25 cellular contexts compared by ENCODE assay signal in genomic region chr7:124857672-124858235, GRCh38.
"Had no signal": no experiment of that assay in that cellular context is flagged by ENCODE, and none has a peak within 500 bp of the region (broad histone marks: within the 10 kb centered on the region; RNA-seq: fewer than 3 reads in every experiment).

No MANE protein-coding gene starts in this region.

- H3K9me3 ChIP-seq: adrenal gland, ascending aorta, colonic mucosa, esophagus squamous epithelium, gastrocnemius medialis, right lobe of liver, testis, vagina had no signal

- H3K4me3 Mint-ChIP-seq: activated CD4-positive, alpha-beta memory T cell treated with anti-CD3 and anti-CD28 coated beads, Interleukin-2, amount 10 ng/mL, durations not matched to agents 7 days and 5 days; activated CD4-positive, alpha-beta T cell treated with anti-CD3 and anti-CD28 coated beads, Interleukin-2, amount 10 ng/mL, durations not matched to agents 24 days and 14 days; activated CD8-positive, alpha-beta memory T cell treated with anti-CD3 and anti-CD28 coated beads, Interleukin-2, amount 10 ng/mL, durations not matched to agents 7 days and 5 days; activated naive CD8-positive, alpha-beta T cell; central memory CD8-positive, alpha-beta T cell; neural crest cell; T-helper 17 cell; type B pancreatic cell had no signal

- H3K27me3 ChIP-seq: adrenal gland, ascending aorta, colonic mucosa, dorsolateral prefrontal cortex, esophagus squamous epithelium, gastrocnemius medialis, right lobe of liver, testis, vagina had no signal

- H3K27ac ChIP-seq: adrenal gland, ascending aorta, colonic mucosa, esophagus squamous epithelium, gastrocnemius medialis, right lobe of liver, skin epidermis, testis, vagina had no signal

- H3K4me3 ChIP-seq: adrenal gland, ascending aorta, colonic mucosa, dorsolateral prefrontal cortex, esophagus squamous epithelium, gastrocnemius medialis, right lobe of liver, skin epidermis, testis, vagina had no signal

- H3K4me1 Mint-ChIP-seq: activated CD4-positive, alpha-beta memory T cell treated with anti-CD3 and anti-CD28 coated beads, Interleukin-2, amount 10 ng/mL, durations not matched to agents 7 days and 5 days; activated CD4-positive, alpha-beta T cell treated with anti-CD3 and anti-CD28 coated beads, Interleukin-2, amount 10 ng/mL, durations not matched to agents 24 days and 14 days; activated CD8-positive, alpha-beta memory T cell treated with anti-CD3 and anti-CD28 coated beads, Interleukin-2, amount 10 ng/mL, durations not matched to agents 7 days and 5 days; central memory CD8-positive, alpha-beta T cell; neural crest cell had no signal

- ATAC-seq: activated CD4-positive, CD25-positive, alpha-beta regulatory T cell treated with anti-CD3 and anti-CD28 coated beads, Interleukin-2, amount 50 U/mL, for 24 hours; activated CD8-positive, alpha-beta memory T cell treated with anti-CD3 and anti-CD28 coated beads, Interleukin-2, amount 10 ng/mL, durations not matched to agents 7 days and 5 days; gastrocnemius medialis; left cardiac atrium; right lobe of liver; T-helper 17 cell had no signal

- DNase-seq: activated CD4-positive, alpha-beta memory T cell treated with anti-CD3 and anti-CD28 coated beads, Interleukin-2, amount 10 ng/mL, durations not matched to agents 7 days and 5 days; activated CD4-positive, alpha-beta T cell treated with anti-CD3 and anti-CD28 coated beads, Interleukin-2, amount 10 ng/mL, durations not matched to agents 24 days and 14 days; activated CD8-positive, alpha-beta memory T cell treated with anti-CD3 and anti-CD28 coated beads, Interleukin-2, amount 10 ng/mL, durations not matched to agents 7 days and 5 days; activated T-cell treated with anti-CD3 and anti-CD28 coated beads for 4 hours; adrenal gland; colonic mucosa; esophagus squamous epithelium; gastrocnemius medialis; head of caudate nucleus; hypothalamus; left cardiac atrium; occipital lobe; right lobe of liver; stimulated activated CD4-positive, alpha-beta T cell treated with anti-CD3 and anti-CD28 coated beads, Interleukin-1b, Interleukin-23, amount 100 ng/mL, for 48 hours; T-helper 17 cell; testis had no signal

- H3K4me1 ChIP-seq: adrenal gland, ascending aorta, colonic mucosa, esophagus squamous epithelium, gastrocnemius medialis, right lobe of liver, testis, vagina had no signal

- H3K9me3 Mint-ChIP-seq: activated CD4-positive, alpha-beta memory T cell treated with anti-CD3 and anti-CD28 coated beads, Interleukin-2, amount 10 ng/mL, durations not matched to agents 7 days and 5 days; activated CD4-positive, alpha-beta T cell treated with anti-CD3 and anti-CD28 coated beads, Interleukin-2, amount 10 ng/mL, durations not matched to agents 24 days and 14 days; central memory CD8-positive, alpha-beta T cell; neural crest cell; type B pancreatic cell had no signal

- H3K36me3 ChIP-seq: adrenal gland, colonic mucosa, gastrocnemius medialis had no signal

- H3K27ac Mint-ChIP-seq: activated CD4-positive, alpha-beta memory T cell treated with anti-CD3 and anti-CD28 coated beads, Interleukin-2, amount 10 ng/mL, durations not matched to agents 7 days and 5 days; activated CD4-positive, alpha-beta T cell treated with anti-CD3 and anti-CD28 coated beads, Interleukin-2, amount 10 ng/mL, durations not matched to agents 24 days and 14 days; activated CD8-positive, alpha-beta memory T cell treated with anti-CD3 and anti-CD28 coated beads, Interleukin-2, amount 10 ng/mL, durations not matched to agents 7 days and 5 days; activated naive CD8-positive, alpha-beta T cell; T-helper 17 cell; type B pancreatic cell had no signal

- H3K27me3 Mint-ChIP-seq: activated CD4-positive, alpha-beta memory T cell treated with anti-CD3 and anti-CD28 coated beads, Interleukin-2, amount 10 ng/mL, durations not matched to agents 7 days and 5 days; activated CD4-positive, alpha-beta T cell treated with anti-CD3 and anti-CD28 coated beads, Interleukin-2, amount 10 ng/mL, durations not matched to agents 24 days and 14 days; activated CD8-positive, alpha-beta memory T cell treated with anti-CD3 and anti-CD28 coated beads, Interleukin-2, amount 10 ng/mL, durations not matched to agents 7 days and 5 days; activated naive CD8-positive, alpha-beta T cell; central memory CD8-positive, alpha-beta T cell; T-helper 17 cell; type B pancreatic cell had no signal
